In genomic region chr6:69138893-69139494, GRCh38 we compare ENCODE assay signal across 22 cellular contexts.
DNase-seq lines count a peak whose midpoint lies in the region; ATAC-seq and TF ChIP-seq lines count a peak whose summit lies in the region.
"Had no signal": no experiment of that assay in that cellular context is flagged by ENCODE, and none has a peak within 500 bp of the region (broad histone marks: within the 10 kb centered on the region; RNA-seq: fewer than 3 reads in every experiment).

No MANE protein-coding gene starts in this region.

- H3K36me3 ChIP-seq in HUES48 (ENCODE audit: control insufficient read depth, insufficient read depth, low read length): no peaks in the 10 kb centered on the region
- H3K36me3 ChIP-seq in kidney epithelial cell (ENCODE audit: control insufficient read depth, insufficient read depth, low read length): no peaks in the 10 kb centered on the region
- H3K36me3 ChIP-seq: adrenal gland; BLaER1 treated with 17β-estradiol and CSF1 and Interleukin-3, amounts not matched to agents 10 nM and 100 nM; prostate gland had no signal

- H3K4me1 ChIP-seq in HUES48 (ENCODE audit: control insufficient read depth, insufficient read depth, low read length): peaks cover 6% of the 10 kb centered on the region
- H3K4me1 ChIP-seq: A549; adrenal gland; BLaER1 treated with 17β-estradiol and CSF1 and Interleukin-3, amounts not matched to agents 10 nM and 100 nM; prostate gland had no signal

- no peak for TF ChIP-seq CTCF in epithelial cell of esophagus (IDR thresholded peaks at IDR 0.05; ENCODE audit: insufficient read depth, low read depth, low read length, missing control alignments)
- no peak for TF ChIP-seq CTCF in kidney epithelial cell (IDR thresholded peaks at IDR 0.05; ENCODE audit: insufficient read depth, low read length, poor library complexity, severe bottlenecking)

- ATAC-seq in GM18520 (IDR thresholded peaks at IDR 0.05; ENCODE audit: unreplicated experiment) (no peak), HG03135 (IDR thresholded peaks at IDR 0.05; ENCODE audit: unreplicated experiment) (no peak), GM18498 (IDR thresholded peaks at IDR 0.05; ENCODE audit: unreplicated experiment) (no peak)
- ATAC-seq: A549 had no signal

- no peak overlapping the region for H3K9ac ChIP-seq in HUES48 (ENCODE audit: low read depth, low read length)
- H3K9ac ChIP-seq: BLaER1 treated with 17β-estradiol and CSF1 and Interleukin-3, amounts not matched to agents 10 nM and 100 nM had no signal

- H3K9me3 ChIP-seq in HUES48 (ENCODE audit: control insufficient read depth, insufficient read depth, low read length): no peaks in the 10 kb centered on the region
- H3K9me3 ChIP-seq: A549; adrenal gland; BLaER1 treated with 17β-estradiol and CSF1 and Interleukin-3, amounts not matched to agents 10 nM and 100 nM; prostate gland had no signal

- peak overlapping the region; percentile 14 for H3K27ac ChIP-seq in HUES48 (ENCODE audit: low read depth, low read length)
- H3K27ac ChIP-seq: A549; adrenal gland; BLaER1 treated with 17β-estradiol and CSF1 and Interleukin-3, amounts not matched to agents 10 nM and 100 nM; prostate gland had no signal

- H3K4me3 ChIP-seq in HUES48 (ENCODE audit: low read depth, low read length): no peak overlapping the region
- H3K4me3 ChIP-seq in epithelial cell of esophagus (ENCODE audit: low read length): no peak overlapping the region
- H3K4me3 ChIP-seq in kidney epithelial cell (ENCODE audit: low read depth, low read length): no peak overlapping the region
- H3K4me3 ChIP-seq: A549; adrenal gland; BLaER1 treated with 17β-estradiol and CSF1 and Interleukin-3, amounts not matched to agents 10 nM and 100 nM; prostate gland had no signal

- DNase-seq in ACHN (peak; percentile 94), epithelial cell of esophagus (ENCODE audit: low read depth) (peak; percentile 17), kidney epithelial cell (ENCODE audit: low read depth) (peak; percentile 49)
- DNase-seq in activated naive CD4-positive, alpha-beta T cell treated with Interleukin-2 at 50 U/mL for 16 hours: no peak
- DNase-seq: activated CD4-positive, alpha-beta T cell treated with anti-CD3 and anti-CD28 coated beads, Interleukin-2, amount 10 ng/mL, durations not matched to agents 7 days and 5 days; activated effector memory CD4-positive, alpha-beta T cell treated with anti-CD3 and anti-CD28 coated beads, Interleukin-2, amount 50 U/mL, for 16 hours; adrenal gland; central memory CD4-positive, alpha-beta T cell; GF-D8; immature natural killer cell; Karpas-422; NCI-H1092 treated with DMSO at 0.1 percent for 48 hours; NCI-H510A treated with DMSO at 0.1 percent for 48 hours; RPMI8226; substantia nigra had no signal

- in situ Hi-C loops in ACHN (cut with HindIII; ENCODE audit: low pct_ligation_motif_present, low pct_unique_long_range_greater_than_20kb, low sequenced_read_pairs): no loop called here

- H3K27me3 ChIP-seq in HUES48 (ENCODE audit: control insufficient read depth, insufficient read depth, low read length) (no peaks in the 10 kb centered on the region), kidney epithelial cell (ENCODE audit: control insufficient read depth, insufficient read depth, low read length) (no peaks in the 10 kb centered on the region)
- H3K27me3 ChIP-seq: adrenal gland; BLaER1 treated with 17β-estradiol and CSF1 and Interleukin-3, amounts not matched to agents 10 nM and 100 nM had no signal
